19 cellular contexts compared by ENCODE assay signal in genomic region chr10:6999232-6999925, GRCh38.
"Had no signal": no experiment of that assay in that cellular context is flagged by ENCODE, and none has a peak within 500 bp of the region (broad histone marks: within the 10 kb centered on the region; RNA-seq: fewer than 3 reads in every experiment).

No MANE protein-coding gene starts in this region.

- H3K27ac Mint-ChIP-seq: activated CD4-positive, alpha-beta memory T cell treated with anti-CD3 and anti-CD28 coated beads, Interleukin-2, amount 10 ng/mL, durations not matched to agents 7 days and 5 days; activated CD4-positive, alpha-beta T cell treated with anti-CD3 and anti-CD28 coated beads for 36 hours; activated naive CD8-positive, alpha-beta T cell; activated T-cell treated with anti-CD3 and anti-CD28 coated beads, Interleukin-2, amount 50 U/mL, for 72 hours; memory B cell; nephron progenitor cell had no signal

- H3K27me3 Mint-ChIP-seq: brain; central memory CD8-positive, alpha-beta T cell had no signal

- ATAC-seq: activated CD4-positive, alpha-beta T cell treated with anti-CD3 and anti-CD28 coated beads for 36 hours; activated T-cell treated with anti-CD3 and anti-CD28 coated beads, Interleukin-2, amount 50 U/mL, for 72 hours; heart left ventricle; left lung had no signal

- H3K4me1 Mint-ChIP-seq: activated CD4-positive, alpha-beta T cell treated with anti-CD3 and anti-CD28 coated beads for 36 hours; memory B cell; nephron progenitor cell had no signal

- H3K9me3 Mint-ChIP-seq: activated CD4-positive, alpha-beta memory T cell treated with anti-CD3 and anti-CD28 coated beads, Interleukin-2, amount 10 ng/mL, durations not matched to agents 7 days and 5 days; activated T-cell treated with anti-CD3 and anti-CD28 coated beads, Interleukin-2, amount 50 U/mL, for 72 hours; brain; central memory CD8-positive, alpha-beta T cell; memory B cell had no signal

- H3K4me3 Mint-ChIP-seq: activated CD4-positive, alpha-beta memory T cell treated with anti-CD3 and anti-CD28 coated beads, Interleukin-2, amount 10 ng/mL, durations not matched to agents 7 days and 5 days; activated CD4-positive, alpha-beta T cell treated with anti-CD3 and anti-CD28 coated beads for 36 hours; activated naive CD8-positive, alpha-beta T cell; activated T-cell treated with anti-CD3 and anti-CD28 coated beads, Interleukin-2, amount 50 U/mL, for 72 hours; brain; central memory CD8-positive, alpha-beta T cell; memory B cell; nephron progenitor cell had no signal

- H3K36me3 Mint-ChIP-seq: activated naive CD8-positive, alpha-beta T cell; brain; memory B cell had no signal

- DNase-seq: activated CD4-positive, alpha-beta memory T cell treated with anti-CD3 and anti-CD28 coated beads, Interleukin-2, amount 10 ng/mL, durations not matched to agents 7 days and 5 days; activated CD4-positive, alpha-beta T cell treated with anti-CD3 and anti-CD28 coated beads for 36 hours; activated CD8-positive, alpha-beta memory T cell treated with anti-CD3 and anti-CD28 coated beads, Interleukin-2, amount 50 U/mL, for 4 hours; activated gamma-delta T cell treated with Interleukin-2 at 50 U/mL for 16 hours; activated T-cell treated with anti-CD3 and anti-CD28 coated beads, Interleukin-2, amount 50 U/mL, for 72 hours; effector memory CD4-positive, alpha-beta T cell; foreskin melanocyte; heart left ventricle; left lung; nephron progenitor cell; sigmoid colon; spleen; T-helper 2 cell; tibial artery; uterus had no signal
